Comparison of ENCODE assay signal across 31 cellular contexts in genomic region chr4:69860521-69861298, GRCh38. TPM values are rescaled to one million over a fixed set of nuclear protein-coding genes. Genes with fewer than 3 reads are reported as not detected.
"Had no signal": no experiment of that assay in that cellular context is flagged by ENCODE, and none has a peak within 500 bp of the region (broad histone marks: within the 10 kb centered on the region; RNA-seq: fewer than 3 reads in every experiment).

No MANE protein-coding gene starts in this region.

- H3K4me3 ChIP-seq: colonic mucosa, dorsolateral prefrontal cortex, heart left ventricle, ovary, sigmoid colon, suprapubic skin, tibial nerve had no signal

- DNase-seq: activated CD4-positive, alpha-beta T cell treated with anti-CD3 and anti-CD28 coated beads for 4 hours; activated CD4-positive, alpha-beta T cell treated with anti-CD3 and anti-CD28 coated beads, Interleukin-2, amount 50 U/mL, for 4 hours; activated naive CD4-positive, alpha-beta T cell; activated T-cell treated with anti-CD3 and anti-CD28 coated beads for 4 hours; activated T-cell treated with anti-CD3 and anti-CD28 coated beads, Interleukin-2, amount 50 U/mL, for 72 hours; anterior cingulate cortex; colonic mucosa; dorsolateral prefrontal cortex; effector memory CD4-positive, alpha-beta T cell; heart left ventricle; left ventricle myocardium superior; naive B cell; nephron progenitor cell; ovary; retina; sigmoid colon; stimulated activated CD4-positive, alpha-beta T cell treated with anti-CD3 and anti-CD28 coated beads, Interleukin-1b, Interleukin-23, amount 100 ng/mL, for 48 hours; stimulated activated CD4-positive, alpha-beta T cell treated with anti-CD3 and anti-CD28 coated beads, Interleukin-4, amount 100 ng/mL, for 4 hours; stimulated activated CD8-positive, alpha-beta memory T cell treated with anti-CD3 and anti-CD28 coated beads, Interleukin-4, amount 100 ng/mL, for 48 hours; stimulated activated naive CD4-positive, alpha-beta T cell; T-helper 9 cell had no signal

- H3K27me3 ChIP-seq: colonic mucosa, heart left ventricle, ovary, sigmoid colon, suprapubic skin, tibial nerve had no signal

- ATAC-seq: activated naive CD4-positive, alpha-beta T cell treated with anti-CD3 and anti-CD28 coated beads, Interleukin-2, amount 50 U/mL, for 72 hours; activated T-cell treated with anti-CD3 and anti-CD28 coated beads, Interleukin-2, amount 50 U/mL, for 72 hours; heart left ventricle; left ventricle myocardium superior had no signal

- H3K9me3 ChIP-seq: colonic mucosa, ovary, sigmoid colon, suprapubic skin, tibial nerve had no signal

- H3K36me3 ChIP-seq: colonic mucosa, heart left ventricle, ovary, sigmoid colon, suprapubic skin, tibial nerve had no signal

- H3K4me1 Mint-ChIP-seq: naive B cell, nephron progenitor cell had no signal

- H3K27ac ChIP-seq: colonic mucosa, dorsolateral prefrontal cortex, heart left ventricle, ovary, sigmoid colon, suprapubic skin, tibial nerve, VCaP had no signal

- H3K27ac Mint-ChIP-seq: activated naive CD4-positive, alpha-beta T cell treated with anti-CD3 and anti-CD28 coated beads, Interleukin-2, amount 50 U/mL, for 72 hours; activated T-cell treated with anti-CD3 and anti-CD28 coated beads, Interleukin-2, amount 50 U/mL, for 72 hours; mesothelial cell of epicardium; naive B cell; nephron progenitor cell; progenitor cell of endocrine pancreas; T-helper 1 cell treated with Interleukin-12 subunit alpha and Interleukin-12 subunit beta and Interleukin-4 antibody, amounts not matched to agents 30 μg/mL and 1 μg/mL, for 36 hours had no signal

- FAIRE-seq: TTC549 had no signal

- H3K27me3 Mint-ChIP-seq: naive B cell, progenitor cell of endocrine pancreas had no signal

- H3K4me2 ChIP-seq: smooth muscle cell had no signal

- H3K36me3 Mint-ChIP-seq: activated naive CD4-positive, alpha-beta T cell treated with anti-CD3 and anti-CD28 coated beads, Interleukin-2, amount 50 U/mL, for 72 hours; naive B cell had no signal

- H3K9me3 Mint-ChIP-seq: activated naive CD4-positive, alpha-beta T cell treated with anti-CD3 and anti-CD28 coated beads, Interleukin-2, amount 50 U/mL, for 72 hours; activated T-cell treated with anti-CD3 and anti-CD28 coated beads, Interleukin-2, amount 50 U/mL, for 72 hours; naive B cell; nephron progenitor cell; T-helper 1 cell treated with Interleukin-12 subunit alpha and Interleukin-12 subunit beta and Interleukin-4 antibody, amounts not matched to agents 30 μg/mL and 1 μg/mL, for 36 hours had no signal

- H3K4me3 Mint-ChIP-seq: activated T-cell treated with anti-CD3 and anti-CD28 coated beads, Interleukin-2, amount 50 U/mL, for 72 hours; mesothelial cell of epicardium; naive B cell; nephron progenitor cell; T-helper 1 cell treated with Interleukin-12 subunit alpha and Interleukin-12 subunit beta and Interleukin-4 antibody, amounts not matched to agents 30 μg/mL and 1 μg/mL, for 36 hours had no signal

- H3K4me1 ChIP-seq: colonic mucosa, heart left ventricle, sigmoid colon, tibial nerve had no signal

RNA-seq across cellular contexts. Expression of gene SULT1E1, which starts 0.8 kb away (rescaled TPM):
- total RNA-seq: activated naive CD4-positive, alpha-beta T cell treated with anti-CD3 and anti-CD28 coated beads, Interleukin-2, amount 50 U/mL, for 72 hours; activated T-cell treated with anti-CD3 and anti-CD28 coated beads, Interleukin-2, amount 50 U/mL, for 72 hours; fibroblast of lung; heart left ventricle; left ventricle myocardium superior; sigmoid colon; smooth muscle cell; tibial nerve had no signal
- polyA plus RNA-seq: fibroblast of lung, heart left ventricle, smooth muscle cell had no signal
